ENCODE assay signal across 8 cellular contexts in genomic region chr16:21772547-21773206, GRCh38.
DNase-seq lines count a peak whose midpoint lies in the region; TF ChIP-seq lines count a peak whose summit lies in the region.
"Not testable (repeated sequence)": the region's sequence is repeated elsewhere in the genome, so short reads cannot be mapped to it uniquely, and the experiment has no call there.

No MANE protein-coding gene starts in this region.

- in situ Hi-C loops in HAP-1 (cut with MboI; ENCODE audit: low sequenced_read_pairs), result not testable (repeated sequence)

- not testable (repeated sequence) for H3K27ac Mint-ChIP-seq in neural progenitor cell

- DNase-seq in AG10803 (ENCODE audit: low read depth), result peak; percentile 8
- DNase-seq in HAP-1 (ENCODE audit: low spot score in 2 of 2), result peak; percentile 4 to 54
- peak; percentile 97 for DNase-seq in NCI-H82 (lab: John Stamatoyannopoulos, UW)
- not testable (repeated sequence) for DNase-seq in coronary artery (ENCODE audit: low spot score)
- DNase-seq in fibroblast of pulmonary artery (ENCODE audit: low read depth), result peak; percentile 15
- DNase-seq in left ventricle myocardium inferior, result peak; percentile 61
- DNase-seq in neural progenitor cell (ENCODE audit: low spot score), result peak; percentile 29
- DNase-seq in suprapubic skin (ENCODE audit: low spot score in 2 of 2), result peak in 1 of 2 donors; percentile 79

- TF ChIP-seq POLR2A in suprapubic skin (IDR thresholded peaks at IDR 0.05), result not testable (repeated sequence)

- intact Hi-C loops in left ventricle myocardium inferior (cut with micrococcal nuclease), result not testable (repeated sequence)

- H3F3A ChIP-seq in neural progenitor cell (ENCODE audit: low read depth), result not testable (repeated sequence)

- H3K36me3 Mint-ChIP-seq in neural progenitor cell, result not testable (repeated sequence)

- H4K20me1 ChIP-seq in neural progenitor cell (ENCODE audit: low read depth), result not testable (repeated sequence)

- not testable (repeated sequence) for H3K9me3 Mint-ChIP-seq in neural progenitor cell

- not testable (repeated sequence) for H3K27ac ChIP-seq in coronary artery, neural progenitor cell
- H3K27ac ChIP-seq in left ventricle myocardium inferior (replicated peaks) (peak overlapping the region; percentile 85), suprapubic skin (peak overlapping the region; percentile 51)

- not testable (repeated sequence) for H3K36me3 ChIP-seq in HAP-1 (replicated peaks); left ventricle myocardium inferior; neural progenitor cell; suprapubic skin

- not testable (repeated sequence) for H3K9me3 ChIP-seq in HAP-1; left ventricle myocardium inferior (replicated peaks); neural progenitor cell (ENCODE audit: low read depth); suprapubic skin

- not testable (repeated sequence) for TF ChIP-seq EP300 in suprapubic skin (IDR thresholded peaks at IDR 0.05)

- not testable (repeated sequence) for H3K9ac ChIP-seq in neural progenitor cell

- TF ChIP-seq CTCF in AG10803 (conservative IDR thresholded peaks at IDR 0.05; ENCODE audit: low read length); coronary artery (IDR thresholded peaks at IDR 0.05); fibroblast of pulmonary artery (IDR thresholded peaks at IDR 0.05; ENCODE audit: low read length, missing control alignments); left ventricle myocardium inferior (IDR thresholded peaks at IDR 0.05; ENCODE audit: borderline replicate concordance); neural progenitor cell (IDR thresholded peaks at IDR 0.05); suprapubic skin (IDR thresholded peaks at IDR 0.05): not testable (repeated sequence)

- 77% methylated on average over 9 of the region's 9 CpGs for WGBS in suprapubic skin

- not testable (repeated sequence) for H3K4me1 Mint-ChIP-seq in neural progenitor cell

- H2AFZ ChIP-seq in neural progenitor cell (replicated peaks), result peak overlapping the region; percentile 26

- not testable (repeated sequence) for H3K79me2 ChIP-seq in neural progenitor cell (ENCODE audit: low read depth)

- not testable (repeated sequence) for H3K27me3 ChIP-seq in HAP-1 (ENCODE audit: low read depth); left ventricle myocardium inferior (ENCODE audit: low read depth); neural progenitor cell; suprapubic skin

- not testable (repeated sequence) for H3K4me1 ChIP-seq in HAP-1, neural progenitor cell, suprapubic skin
- peaks cover 17% of the 10 kb centered on the region for H3K4me1 ChIP-seq in left ventricle myocardium inferior

- H3K4me2 ChIP-seq in neural progenitor cell, result not testable (repeated sequence)

- H3K27me3 Mint-ChIP-seq in neural progenitor cell (ENCODE audit: insufficient read depth, low read depth), result not testable (repeated sequence)

- not testable (repeated sequence) for H3K4me3 ChIP-seq in AG10803 (ENCODE audit: low read length); HAP-1; fibroblast of pulmonary artery (replicated peaks; ENCODE audit: low read depth, low read length); neural progenitor cell; suprapubic skin
- H3K4me3 ChIP-seq in coronary artery, result peak overlapping the region; percentile 22
- H3K4me3 ChIP-seq in left ventricle myocardium inferior, result peak overlapping the region; percentile 44

- H3K4me3 Mint-ChIP-seq in neural progenitor cell, result not testable (repeated sequence)
